In genomic region chr11:3215346-3216026, GRCh38 we compare ENCODE assay signal across 23 cellular contexts. TPM values are rescaled to one million over a fixed set of nuclear protein-coding genes. Genes with fewer than 3 reads are reported as not detected.
DNase-seq lines count a peak whose midpoint lies in the region; ATAC-seq, FAIRE-seq and TF ChIP-seq lines count a peak whose summit lies in the region.
"Had no signal": no experiment of that assay in that cellular context is flagged by ENCODE, and none has a peak within 500 bp of the region (broad histone marks: within the 10 kb centered on the region; RNA-seq: fewer than 3 reads in every experiment).

No MANE protein-coding gene starts in this region.

- H3K14ac ChIP-seq in H1 (ENCODE audit: insufficient read length) = no peak overlapping the region

- BruUV-seq in PC-9 (replicated peaks; lab: Mats Ljungman, UMichigan) = no TSS peak

- H4K5ac ChIP-seq in H1 (ENCODE audit: insufficient read length, low read depth, low read length) = no peak overlapping the region

- peak overlapping the region; percentile 3 for H4K91ac ChIP-seq in H1 (replicated peaks; ENCODE audit: insufficient read length, low read length)

- TF ChIP-seq CTCF in H1 (IDR thresholded peaks at IDR 0.05; ENCODE audit: control extremely low read depth in 1 of 3, insufficient read depth in 1 of 3, low read depth in 1 of 3, low read length in 3 of 3) = no peak
- TF ChIP-seq CTCF in PC-9 (conservative IDR thresholded peaks at IDR 0.05) = no peak

- intact Hi-C loops in posterior cingulate gyrus (cut with DNase I) (loop anchor here (2.0 to 10.0 kb wide), 4 partner anchors 48 to 179 kb away; partner anchors contain the start of gene OSBPL5), PC-9 (cut with micrococcal nuclease; ENCODE audit: unreplicated experiment) (loop anchor here (5.0 kb wide), 3 partner anchors 123 to 683 kb away; no protein-coding TSS in a partner anchor)

- H4K8ac ChIP-seq in H1 (ENCODE audit: extremely low read depth, insufficient read depth, low read length) = no peak overlapping the region

- H3K9me2 ChIP-seq in PC-9 (ENCODE audit: insufficient read depth) = no peaks in the 10 kb centered on the region

- H3K4me3 ChIP-seq in H7 (ENCODE audit: insufficient read depth, low read depth, low read length) = no peak overlapping the region
- H3K4me3 ChIP-seq in H1 (ENCODE audit: extremely low read depth in 1 of 4, insufficient read depth in 2 of 4, low read depth in 3 of 4, low read length in 4 of 4) = no peak overlapping the region
- no peak overlapping the region for H3K4me3 ChIP-seq in PC-9

- H3K18ac ChIP-seq in H1 (ENCODE audit: extremely low read depth, low read length) = no peak overlapping the region; the same call in 1 of the 2 replicates

- no peak overlapping the region for H2AFZ ChIP-seq in H1 (ENCODE audit: low read length)
- no peak overlapping the region for H2AFZ ChIP-seq in PC-9

- H3K56ac ChIP-seq in H1 (replicated peaks; ENCODE audit: insufficient read length, low read depth, low read length) = no peak overlapping the region

- H2BK120ac ChIP-seq in H1 (replicated peaks; ENCODE audit: low read depth, low read length) = peak overlapping the region; percentile 57

- no peak for TF ChIP-seq EP300 in H1 (IDR thresholded peaks at IDR 0.05; ENCODE audit: borderline replicate concordance in 1 of 2, low read depth in 2 of 2, low read length in 2 of 2)

- TF ChIP-seq POLR2A in H1 (IDR thresholded peaks at IDR 0.05; ENCODE audit: control extremely low read depth in 1 of 2, low read depth in 2 of 2, low read length in 2 of 2) = no peak

- H3K36me3 ChIP-seq in H7 (replicated peaks; ENCODE audit: control insufficient read depth, insufficient read depth, low read length) (no peaks in the 10 kb centered on the region), H1 (ENCODE audit: control insufficient read depth in 2 of 4, insufficient read depth in 4 of 4, low read length in 3 of 4) (no peaks in the 10 kb centered on the region), PC-9 (ENCODE audit: low read depth) (no peaks in the 10 kb centered on the region)

- peak; percentile 11 for DNase-seq in activated CD8-positive, alpha-beta memory T cell treated with anti-CD3 and anti-CD28 coated beads, Interleukin-2, amount 50 U/mL, for 4 hours
- DNase-seq in activated CD8-positive, alpha-beta memory T cell treated with anti-CD3 and anti-CD28 coated beads for 24 hours = no peak
- DNase-seq in H7 (peak; percentile 58), H1 (ENCODE audit: low read depth in 1 of 2, low spot score in 2 of 2) (no peak), posterior cingulate gyrus (peak in 7 of 10 donors; percentile 2 to 83 (median 5)), PC-9 (no peak)
- DNase-seq: activated CD4-positive, alpha-beta T cell treated with anti-CD3 and anti-CD28 coated beads for 48 hours; HFFc6; IMR-90; NCI-H146; NCI-H748 treated with DMSO at 0.1 percent for 48 hours; nucleus accumbens; PC-3; retina had no signal

- CTCF ChIA-PET in H1 (lab: Charles Lee; ENCODE audit: partially characterized antibody) = interaction anchor here (0.9 to 5.7 kb wide), 18 partner anchors 8 to 219 kb away, joined by 3 to 99 read pairs (median 6); no protein-coding TSS in a partner anchor
- CTCF ChIA-PET in PC-9 (lab: Charles Lee) = no interaction called here

- H3K79me1 ChIP-seq in H1 (ENCODE audit: low read depth, low read length) = no peaks in the 10 kb centered on the region

- no peak for TF ChIP-seq RAD21 in H1 (IDR thresholded peaks at IDR 0.05 in 1 of 2, conservative IDR thresholded peaks at IDR 0.05 in 1 of 2; ENCODE audit: low read depth in 2 of 2, low read length in 2 of 2)

- no peaks in the 10 kb centered on the region for H3F3A ChIP-seq in PC-9 (ENCODE audit: insufficient read depth, low read depth)

- H3K4me1 ChIP-seq in H1 (replicated peaks in 1 of 4; ENCODE audit: control insufficient read depth in 3 of 4, insufficient read depth in 4 of 4, low read length in 3 of 4) (peaks cover 0 to 6% (median under 1%) of the 10 kb centered on the region in 4 experiments; a peak in 2 of 7 replicates), PC-9 (replicated peaks; ENCODE audit: insufficient read depth) (no peaks in the 10 kb centered on the region)

- peak overlapping the region; percentile 49; the same call in 1 of the 2 replicates for H2AK5ac ChIP-seq in H1 (ENCODE audit: low read depth, low read length)

- no peaks in the 10 kb centered on the region for H4K20me1 ChIP-seq in H1 (replicated peaks in 1 of 2; ENCODE audit: control insufficient read depth in 1 of 2, insufficient read depth in 2 of 2, low read length in 2 of 2)
- no peaks in the 10 kb centered on the region for H4K20me1 ChIP-seq in PC-9 (ENCODE audit: insufficient read depth)

- H3K23me2 ChIP-seq in H1 (ENCODE audit: low read depth, low read length) = peaks cover 2% of the 10 kb centered on the region; the same call in 1 of the 2 replicates

- H3K79me2 ChIP-seq in H1 (ENCODE audit: control insufficient read depth in 1 of 2, insufficient read depth in 2 of 2, low read length in 2 of 2) (no peaks in the 10 kb centered on the region), PC-9 (ENCODE audit: low read depth) (no peaks in the 10 kb centered on the region)

- peak overlapping the region; percentile 90; the same call in 1 of the 2 replicates for H2BK20ac ChIP-seq in H1 (ENCODE audit: low read length)

- H3K23ac ChIP-seq in H1 (ENCODE audit: insufficient read length) = no peak overlapping the region

- no peak overlapping the region for H3K9ac ChIP-seq in H1 (replicated peaks in 1 of 4; ENCODE audit: extremely low read depth in 1 of 4, low read depth in 3 of 4, low read length in 3 of 4)

- H3K4ac ChIP-seq in H1 (replicated peaks; ENCODE audit: insufficient read length, low read depth, low read length) = no peak overlapping the region

- H3K4me2 ChIP-seq in H1 (ENCODE audit: insufficient read depth in 1 of 2, low read depth in 2 of 2, low read length in 2 of 2) (no peak overlapping the region), PC-9 (no peak overlapping the region)

- no peak overlapping the region for H3K27ac ChIP-seq in H1 (ENCODE audit: low read depth, low read length)
- no peak overlapping the region for H3K27ac ChIP-seq in PC-9
- H3K27ac ChIP-seq: C4-2B, HL-60 had no signal

- no peak for ATAC-seq in GM21423 (IDR thresholded peaks at IDR 0.05; ENCODE audit: unreplicated experiment)
- no peak for ATAC-seq in HG03097 (IDR thresholded peaks at IDR 0.05; ENCODE audit: low FRiP score, unreplicated experiment)
- ATAC-seq: PC-3, T-cell had no signal

- no peak for FAIRE-seq in H1 (lab: Jason Lieb, UNC)
- FAIRE-seq: colon, G401.6, TTC549 had no signal

- H2BK15ac ChIP-seq in H1 (ENCODE audit: low read length) = no peak overlapping the region

- no peaks in the 10 kb centered on the region; the same call in 1 of the 2 replicates for H3K27me3 ChIP-seq in H7 (ENCODE audit: control insufficient read depth, insufficient read depth, low read length)
- H3K27me3 ChIP-seq in H1 (replicated peaks in 1 of 4; ENCODE audit: control insufficient read depth in 3 of 4, extremely low read depth in 1 of 4, insufficient read depth in 3 of 4, low read length in 3 of 4) = no peaks in the 10 kb centered on the region
- H3K27me3 ChIP-seq in PC-9 (ENCODE audit: insufficient read depth, low read depth) = peaks cover 13% of the 10 kb centered on the region

- 0 out of 2 replicates have a peak overlapping the region, but pooled peaks have one; percentile 90 for H2BK12ac ChIP-seq in H1 (ENCODE audit: low read depth, low read length)

- H3K9me3 ChIP-seq in H1 (ENCODE audit: insufficient read depth in 2 of 2, low read depth in 1 of 2, low read length in 1 of 2) (no peaks in the 10 kb centered on the region), PC-9 (ENCODE audit: insufficient read depth, low read depth) (no peaks in the 10 kb centered on the region)

- 84% methylated on average over 17 of the region's 17 CpGs; no CpG with 5 or more reads in 1 of the 2 experiments for WGBS in H1 (ENCODE audit: extremely low coverage in 1 of 2, insufficient coverage in 1 of 2, insufficient read length in 1 of 2, insufficient replicate concordance in 2 of 2, low coverage in 1 of 2, low lambda C conversion rate in 2 of 2, missing lambda C conversion rate in 1 of 2), 2 experiments

- H2BK5ac ChIP-seq in H1 (ENCODE audit: low read depth, low read length) = no peak overlapping the region

- POLR2A ChIA-PET in H1 (lab: Charles Lee; ENCODE audit: partially characterized antibody) = interaction anchor here (0.9 to 1.8 kb wide), 3 partner anchors 69 to 166 kb away, joined by 3 to 4 read pairs (median 3); partner anchors contain the start of gene CARS1
- POLR2A ChIA-PET in PC-9 (lab: Charles Lee; ENCODE audit: unreplicated experiment) = no interaction called here

RNA-seq across cellular contexts. Expression of gene MRGPRG, which starts 3.1 kb away (rescaled TPM):
- not detected in 2 replicates for total RNA-seq in H7 (2014; rRNA removed; shearing (Covaris generic))
- total RNA-seq in H1 (2021; fragmentation: NEBNext Ultra II Directional; extraction: Animal tissue kit (Norgen Biotek cat#: 25700)) = not detected in 2 replicates
- polyA plus RNA-seq in H1 (2011; rRNA removed) = not detected in 2 replicates
- not detected for polyA plus RNA-seq in H1 (2011; cell fraction: cytosol; rRNA removed)
- not detected for polyA plus RNA-seq in H1 (2011; cell fraction: nucleus; rRNA removed)
- polyA plus RNA-seq in H1 (2012, experiment 1 of 2) = not detected in 4 replicates
- polyA plus RNA-seq in H1 (2012, experiment 2 of 2) = not detected
- not detected for polyA plus RNA-seq in H1 (2013, experiment 1 of 2)
- polyA plus RNA-seq in H1 (2013, experiment 2 of 2) = not detected
- polyA minus RNA-seq in H1 (2011; rRNA and poly(A)+ RNA removed) = not detected in 2 replicates
- polyA minus RNA-seq in H1 (2011; cell fraction: cytosol; rRNA and poly(A)+ RNA removed) = not detected
- polyA minus RNA-seq in H1 (2011; cell fraction: nucleus; rRNA and poly(A)+ RNA removed) = not detected
- not detected in 2 replicates for total RNA-seq in PC-9 (2021)
- total RNA-seq: HFFc6, IMR-90, lower leg skin, PC-3, T-cell had no signal
- polyA plus RNA-seq: IMR-90 had no signal

RNA-seq across cellular contexts. Expression of gene MRGPRE, which starts 16.7 kb away (rescaled TPM):
- total RNA-seq in H7 (2014; rRNA removed; shearing (Covaris generic)) = not detected in 2 replicates
- total RNA-seq in H1 (2021; fragmentation: NEBNext Ultra II Directional; extraction: Animal tissue kit (Norgen Biotek cat#: 25700)) = not detected in 2 replicates
- polyA plus RNA-seq in H1 (2011; rRNA removed) = not detected in 2 replicates
- polyA plus RNA-seq in H1 (2011; cell fraction: cytosol; rRNA removed) = not detected
- not detected for polyA plus RNA-seq in H1 (2011; cell fraction: nucleus; rRNA removed)
- not detected in 4 replicates for polyA plus RNA-seq in H1 (2012, experiment 1 of 2)
- polyA plus RNA-seq in H1 (2012, experiment 2 of 2) = not detected
- polyA plus RNA-seq in H1 (2013, experiment 1 of 2) = 0.04 TPM
- polyA plus RNA-seq in H1 (2013, experiment 2 of 2) = not detected
- polyA minus RNA-seq in H1 (2011; rRNA and poly(A)+ RNA removed) = not detected in 2 replicates
- not detected for polyA minus RNA-seq in H1 (2011; cell fraction: cytosol; rRNA and poly(A)+ RNA removed)
- polyA minus RNA-seq in H1 (2011; cell fraction: nucleus; rRNA and poly(A)+ RNA removed) = not detected
- not detected in 2 replicates for total RNA-seq in PC-9 (2021)
- total RNA-seq: HFFc6, IMR-90, lower leg skin, PC-3, T-cell had no signal
- polyA plus RNA-seq: IMR-90 had no signal

RNA-seq across cellular contexts. Expression of gene OSBPL5, which starts 50.4 kb away (rescaled TPM):
- total RNA-seq in H7 (2014; rRNA removed; shearing (Covaris generic)) = 21.1 and 23.7 TPM in 2 replicates
- total RNA-seq in H1 (2021; fragmentation: NEBNext Ultra II Directional; extraction: Animal tissue kit (Norgen Biotek cat#: 25700)) = 7.9 and 9.9 TPM in 2 replicates
- 3.4 and 6.0 TPM in 2 replicates for polyA plus RNA-seq in H1 (2011; rRNA removed)
- polyA plus RNA-seq in H1 (2011; cell fraction: cytosol; rRNA removed) = 5.8 TPM
- 19.5 TPM for polyA plus RNA-seq in H1 (2011; cell fraction: nucleus; rRNA removed)
- 3.8 to 7.3 TPM (median 6.6 TPM) in 4 replicates for polyA plus RNA-seq in H1 (2012, experiment 1 of 2)
- polyA plus RNA-seq in H1 (2012, experiment 2 of 2) = 4.9 TPM
- 3.3 TPM for polyA plus RNA-seq in H1 (2013, experiment 1 of 2)
- polyA plus RNA-seq in H1 (2013, experiment 2 of 2) = 2.9 TPM
- 4.3 and 5.5 TPM in 2 replicates for polyA minus RNA-seq in H1 (2011; rRNA and poly(A)+ RNA removed)
- polyA minus RNA-seq in H1 (2011; cell fraction: cytosol; rRNA and poly(A)+ RNA removed) = 9.7 TPM
- polyA minus RNA-seq in H1 (2011; cell fraction: nucleus; rRNA and poly(A)+ RNA removed) = 13.0 TPM
- total RNA-seq in PC-9 (2021) = 6.4 and 8.8 TPM in 2 replicates

Comparison
In these comparisons a context has a peak if more than half of its experiments do, and no peak if none do; other contexts are left out.
1. DNase-seq: peak in activated CD8-positive, alpha-beta memory T cell treated with anti-CD3 and anti-CD28 coated beads, Interleukin-2, amount 50 U/mL, for 4 hours (single experiment), H7 (single experiment) and posterior cingulate gyrus (7 of 10); none in activated CD8-positive, alpha-beta memory T cell treated with anti-CD3 and anti-CD28 coated beads for 24 hours (single experiment), H1 (0 of 2) and PC-9 (0 of 2).